8 cellular contexts compared by ENCODE assay signal in genomic region chr12:93741741-93742085, GRCh38.
DNase-seq lines count a peak whose midpoint lies in the region; ATAC-seq lines count a peak whose summit lies in the region.

No MANE protein-coding gene starts in this region.

- H3K23ac ChIP-seq in trophoblast cell (ENCODE audit: low read length): no peak overlapping the region

- H3K4me1 Mint-ChIP-seq in activated T-helper 1 cell treated with anti-CD3 and anti-CD28 coated beads, Interleukin-12 subunit alpha, Interleukin-12 subunit beta, Interleukin-2, Interleukin-4 antibody, amounts not matched to agents 30 ng/mL and 10 ng/mL and 1 ng/mL, durations not matched to agents 14 hours and 24 hours and 36 hours (ENCODE audit: low read depth): peaks cover 50% of the 10 kb centered on the region

- no peaks in the 10 kb centered on the region for H3K4me1 ChIP-seq in trophoblast cell (ENCODE audit: control insufficient read depth in 1 of 2, insufficient read depth in 2 of 2, low read length in 2 of 2)

- H3K4me2 ChIP-seq in trophoblast cell (ENCODE audit: low read length): peak overlapping the region; percentile 78

- peaks cover 2% of the 10 kb centered on the region for H3K27me3 Mint-ChIP-seq in activated T-helper 1 cell treated with anti-CD3 and anti-CD28 coated beads, Interleukin-12 subunit alpha, Interleukin-12 subunit beta, Interleukin-2, Interleukin-4 antibody, amounts not matched to agents 30 ng/mL and 10 ng/mL and 1 ng/mL, durations not matched to agents 14 hours and 24 hours and 36 hours (ENCODE audit: insufficient read depth)

- peak overlapping the region; percentile 40 for H4K8ac ChIP-seq in trophoblast cell (ENCODE audit: low read depth, low read length)

- H4K12ac ChIP-seq in trophoblast cell (ENCODE audit: low read depth, low read length): no peak overlapping the region

- H3K27me3 ChIP-seq in trophoblast cell (ENCODE audit: insufficient read depth, low read length): no peaks in the 10 kb centered on the region

- no peak overlapping the region for H2BK12ac ChIP-seq in trophoblast cell (ENCODE audit: low read length)

- H3K9me3 Mint-ChIP-seq in activated T-helper 1 cell treated with anti-CD3 and anti-CD28 coated beads, Interleukin-12 subunit alpha, Interleukin-12 subunit beta, Interleukin-2, Interleukin-4 antibody, amounts not matched to agents 30 ng/mL and 10 ng/mL and 1 ng/mL, durations not matched to agents 14 hours and 24 hours and 36 hours: no peaks in the 10 kb centered on the region

- peak overlapping the region; percentile 17 for H2AFZ ChIP-seq in trophoblast cell (ENCODE audit: insufficient read depth, low read length, poor library complexity)

- H2BK5ac ChIP-seq in trophoblast cell (ENCODE audit: low read depth, low read length, poor library complexity): no peak overlapping the region

- WGBS in trophoblast cell (ENCODE audit: extremely low coverage, insufficient coverage, insufficient read length): no CpG with 5 or more reads among the region's 8 CpGs

- no peak overlapping the region for H3K14ac ChIP-seq in trophoblast cell (ENCODE audit: low read length)

- H3K18ac ChIP-seq in trophoblast cell (ENCODE audit: low read length): no peak overlapping the region

- peak overlapping the region; percentile 83 for H3K4me3 Mint-ChIP-seq in activated T-helper 1 cell treated with anti-CD3 and anti-CD28 coated beads, Interleukin-12 subunit alpha, Interleukin-12 subunit beta, Interleukin-2, Interleukin-4 antibody, amounts not matched to agents 30 ng/mL and 10 ng/mL and 1 ng/mL, durations not matched to agents 14 hours and 24 hours and 36 hours

- peak; percentile 33 for DNase-seq in Ammon's horn (ENCODE audit: low spot score)
- DNase-seq in activated T-helper 1 cell treated with anti-CD3 and anti-CD28 coated beads, Interleukin-12 subunit alpha, Interleukin-12 subunit beta, Interleukin-2, Interleukin-4 antibody, amounts not matched to agents 30 ng/mL and 10 ng/mL and 1 ng/mL, durations not matched to agents 14 hours and 24 hours and 36 hours (ENCODE audit: low spot score): no peak
- DNase-seq in glomerular visceral epithelial cell (ENCODE audit: extremely low spot score): peak; percentile 17
- no peak for DNase-seq in trophoblast cell
- DNase-seq in NCI-H1930 (lab: John Stamatoyannopoulos, UW): no peak
- DNase-seq in midbrain (lab: John Stamatoyannopoulos, UW): no peak

- H2AK5ac ChIP-seq in trophoblast cell (ENCODE audit: low read length): no peak overlapping the region

- H3K36me3 Mint-ChIP-seq in activated T-helper 1 cell treated with anti-CD3 and anti-CD28 coated beads, Interleukin-12 subunit alpha, Interleukin-12 subunit beta, Interleukin-2, Interleukin-4 antibody, amounts not matched to agents 30 ng/mL and 10 ng/mL and 1 ng/mL, durations not matched to agents 14 hours and 24 hours and 36 hours (ENCODE audit: low read depth): peaks cover 5% of the 10 kb centered on the region

- peak overlapping the region; percentile 86 for H3K27ac Mint-ChIP-seq in activated T-helper 1 cell treated with anti-CD3 and anti-CD28 coated beads, Interleukin-12 subunit alpha, Interleukin-12 subunit beta, Interleukin-2, Interleukin-4 antibody, amounts not matched to agents 30 ng/mL and 10 ng/mL and 1 ng/mL, durations not matched to agents 14 hours and 24 hours and 36 hours

- peak overlapping the region; percentile 19 for H4K91ac ChIP-seq in trophoblast cell (ENCODE audit: low read depth, low read length)

- H3K9ac ChIP-seq in trophoblast cell (ENCODE audit: low read length): no peak overlapping the region

- H3K27ac ChIP-seq in trophoblast cell (ENCODE audit: low read depth, low read length): peak overlapping the region; percentile 60

- no peaks in the 10 kb centered on the region for H3K79me2 ChIP-seq in trophoblast cell (ENCODE audit: control insufficient read depth, insufficient read depth, low read length, poor library complexity)

- intact Hi-C loops in activated T-helper 1 cell treated with anti-CD3 and anti-CD28 coated beads, Interleukin-12 subunit alpha, Interleukin-12 subunit beta, Interleukin-2, Interleukin-4 antibody, amounts not matched to agents 30 ng/mL and 10 ng/mL and 1 ng/mL, durations not matched to agents 14 hours and 24 hours and 36 hours (cut with micrococcal nuclease): loop anchor here (1.0 to 10.0 kb wide), 6 partner anchors 64 to 757 kb away; partner anchors contain the start of gene CRADD

- peaks cover 2% of the 10 kb centered on the region for H3K79me1 ChIP-seq in trophoblast cell (ENCODE audit: low read length)

- ATAC-seq in GM19351 (IDR thresholded peaks at IDR 0.05; ENCODE audit: unreplicated experiment) (peak; percentile 22), HG03520 (IDR thresholded peaks at IDR 0.05; ENCODE audit: unreplicated experiment) (peak; percentile 28)

- no peak overlapping the region for H3K4me3 ChIP-seq in trophoblast cell (ENCODE audit: low read depth, low read length)

- no peaks in the 10 kb centered on the region for H3K36me3 ChIP-seq in trophoblast cell (ENCODE audit: control insufficient read depth in 1 of 2, insufficient read depth in 2 of 2, low read length in 2 of 2)

- no peaks in the 10 kb centered on the region for H3K9me3 ChIP-seq in trophoblast cell (ENCODE audit: insufficient read depth, low read depth, low read length)

- H3K4ac ChIP-seq in trophoblast cell (ENCODE audit: low read depth, low read length): no peak overlapping the region

- H2BK120ac ChIP-seq in trophoblast cell (ENCODE audit: insufficient read depth, low read length, poor library complexity): no peak overlapping the region

Comparison
In these comparisons a context has a peak if more than half of its experiments do, and no peak if none do; other contexts are left out.
1. DNase-seq: peak in Ammon's horn (single experiment) and glomerular visceral epithelial cell (single experiment); none in activated T-helper 1 cell treated with anti-CD3 and anti-CD28 coated beads, Interleukin-12 subunit alpha, Interleukin-12 subunit beta, Interleukin-2, Interleukin-4 antibody, amounts not matched to agents 30 ng/mL and 10 ng/mL and 1 ng/mL, durations not matched to agents 14 hours and 24 hours and 36 hours (single experiment), trophoblast cell (0 of 2), NCI-H1930 (0 of 2) and midbrain (single experiment).